8 cellular contexts compared by ENCODE assay signal in the genomic region with DNA sequence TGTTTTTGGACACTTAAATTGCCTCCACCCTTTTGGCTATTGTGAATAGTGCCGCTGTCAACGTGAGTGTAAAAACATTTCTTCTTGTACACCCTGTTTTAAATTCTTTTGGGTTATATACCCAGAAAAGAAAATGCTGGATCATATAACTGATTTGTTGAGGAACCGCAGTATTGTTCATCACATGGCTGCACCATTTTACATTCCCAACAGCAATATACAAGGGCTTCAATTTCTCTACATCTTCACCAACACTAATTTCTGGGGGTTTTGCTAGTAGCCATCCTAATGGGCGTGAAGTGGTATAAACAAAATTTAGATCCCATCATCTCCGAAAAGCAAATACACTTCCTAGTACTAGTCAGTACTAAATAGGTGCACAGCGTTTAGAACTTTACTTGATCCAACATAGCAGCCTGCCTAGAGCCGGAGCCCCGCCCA. TPM values are rescaled to one million over a fixed set of nuclear protein-coding genes. Genes with fewer than 3 reads are reported as not detected.
DNase-seq lines count a peak whose midpoint lies in the region; ATAC-seq and TF ChIP-seq lines count a peak whose summit lies in the region.

No MANE protein-coding gene starts in this region.

- TSS peak; percentile 97 for BruUV-seq in mammary epithelial cell (replicated peaks; lab: Mats Ljungman, UMichigan)

- H3K27ac ChIP-seq in AG04450 (ENCODE audit: low read depth, low read length): peak overlapping the region; percentile 91
- peak overlapping the region; percentile 96 for H3K27ac ChIP-seq in mammary epithelial cell (ENCODE audit: insufficient read depth, low read depth, low read length)

- H3K79me2 ChIP-seq in mammary epithelial cell (ENCODE audit: insufficient read depth, low read length): peaks cover 6% of the 10 kb centered on the region

- no peaks in the 10 kb centered on the region; the same call in 1 of the 2 replicates for H3K9me3 ChIP-seq in AG04450 (ENCODE audit: control insufficient read depth, insufficient read depth, low read length)
- no peaks in the 10 kb centered on the region for H3K9me3 ChIP-seq in mammary epithelial cell (replicated peaks; ENCODE audit: insufficient read depth, low read length)
- no peaks in the 10 kb centered on the region for H3K9me3 ChIP-seq in mucosa of stomach (ENCODE audit: control insufficient read depth, low read length)

- H3K4me3 ChIP-seq in AG04450 (ENCODE audit: low read depth, low read length): peak overlapping the region; percentile 89
- peak overlapping the region; percentile 77 to 92 (median 85) for H3K4me3 ChIP-seq in mammary epithelial cell (replicated peaks in 1 of 3; ENCODE audit: insufficient read depth in 1 of 3, low read depth in 2 of 3, low read length in 3 of 3)
- peak overlapping the region; percentile 33 for H3K4me3 ChIP-seq in mucosa of stomach (ENCODE audit: low read length)

- no peak for DNase-seq in AG04450 (ENCODE audit: low read depth, low spot score)
- DNase-seq in mammary epithelial cell: no peak
- no peak for DNase-seq in NCI-H1417 treated with DMSO at 0.1 percent for 48 hours (lab: John Stamatoyannopoulos, UW)
- no peak for DNase-seq in HuH-7 (ENCODE audit: low spot score)
- DNase-seq in stimulated activated CD4-positive, alpha-beta T cell treated with anti-CD3 and anti-CD28 coated beads, Interleukin-4, amount 100 ng/mL, for 4 hours: no peak
- DNase-seq in GOT3 (lab: John Stamatoyannopoulos, UW): no peak

- peak overlapping the region; percentile 85 for H3K4me2 ChIP-seq in mammary epithelial cell (ENCODE audit: insufficient read depth, low read depth, low read length)

- POLR2A ChIA-PET in AG04450 (lab: Yijun Ruan, JAX): interaction anchor here (0.6 to 1.0 kb wide), 4 partner anchors 39 to 142 kb away, joined by 3 to 5 read pairs (median 4); a partner anchor contains a TSS

- intact Hi-C loops in mammary epithelial cell (cut with micrococcal nuclease): loop anchor here (2.0 to 5.0 kb wide), 3 partner anchors 49 to 121 kb away; a partner anchor contains a TSS

- in situ Hi-C loops in mammary epithelial cell (cut with MboI; ENCODE audit: low sequenced_read_pairs in 2 of 2): no loop called here

- H2AFZ ChIP-seq in mammary epithelial cell (ENCODE audit: low read depth, low read length): peak overlapping the region; percentile 96

- H4K20me1 ChIP-seq in mammary epithelial cell (ENCODE audit: insufficient read depth, low read length): no peaks in the 10 kb centered on the region

- ATAC-seq in HG03064 (IDR thresholded peaks at IDR 0.05; ENCODE audit: low read depth, unreplicated experiment): peak; percentile 1

- H3K9ac ChIP-seq in mammary epithelial cell (ENCODE audit: insufficient read depth, low read length): peak overlapping the region; percentile 92
- peak overlapping the region; percentile 74 for H3K9ac ChIP-seq in mucosa of stomach (ENCODE audit: low read length)

- TF ChIP-seq CTCF in AG04450 (IDR thresholded peaks at IDR 0.05; ENCODE audit: low read depth, low read length): no peak
- TF ChIP-seq CTCF in mammary epithelial cell (conservative IDR thresholded peaks at IDR 0.05 in 1 of 2, IDR thresholded peaks at IDR 0.05 in 1 of 2; ENCODE audit: extremely low read depth in 1 of 2, insufficient read depth in 1 of 2, low read depth in 1 of 2, low read length in 2 of 2): no peak

- CTCF ChIA-PET in AG04450 (lab: Charles Lee): interaction anchor here (0.6 to 1.0 kb wide), 2 partner anchors 8 to 134 kb away, joined by 3 to 4 read pairs; no protein-coding TSS in a partner anchor
- CTCF ChIA-PET in mammary epithelial cell (lab: Charles Lee; ENCODE audit: low non-redundant PET): no interaction called here

- dilution Hi-C loops in mammary epithelial cell (cut with HindIII; ENCODE audit: low sequenced_read_pairs): loop anchor here (5.0 kb wide), 1 partner anchor 49 kb away; no protein-coding TSS in a partner anchor

- H3K4me1 ChIP-seq in mammary epithelial cell (ENCODE audit: insufficient read depth, low read length) (peaks cover 4% of the 10 kb centered on the region), mucosa of stomach (ENCODE audit: control insufficient read depth, insufficient read depth, low read length) (peaks cover 10% of the 10 kb centered on the region)

- H3K36me3 ChIP-seq in mammary epithelial cell (ENCODE audit: insufficient read depth, low read length) (peaks cover 5% of the 10 kb centered on the region), mucosa of stomach (ENCODE audit: control insufficient read depth, insufficient read depth, low read length) (peaks cover 5% of the 10 kb centered on the region)

- H3K27me3 ChIP-seq in AG04450 (ENCODE audit: control insufficient read depth, insufficient read depth, low read length) (no peaks in the 10 kb centered on the region), mammary epithelial cell (ENCODE audit: insufficient read depth, low read length) (no peaks in the 10 kb centered on the region), mucosa of stomach (ENCODE audit: control insufficient read depth, insufficient read depth, low read length) (no peaks in the 10 kb centered on the region)

- WGBS in mammary epithelial cell (ENCODE audit: low coverage, missing lambda C conversion rate): 15% methylated on average over 8 of the region's 8 CpGs

RNA-seq across cellular contexts. Expression of a gene that starts 0.6 kb away (rescaled TPM):
- polyA plus RNA-seq in AG04450 (2011; rRNA removed) (21.0 and 24.4 TPM in 2 replicates), mammary epithelial cell (17.7 TPM)
- polyA minus RNA-seq in AG04450 (2011; rRNA and poly(A)+ RNA removed): 9.5 and 9.8 TPM in 2 replicates
- 10 to 100 TPM; 24.8 to 25.8 TPM for total RNA-seq in mammary epithelial cell
- polyA minus RNA-seq in mammary epithelial cell: not detected

RNA-seq across cellular contexts. Expression of a gene that starts 39.4 kb away (rescaled TPM):
- 111 and 138 TPM in 2 replicates for polyA plus RNA-seq in AG04450 (2011; rRNA removed)
- 118 and 150 TPM in 2 replicates for polyA minus RNA-seq in AG04450 (2011; rRNA and poly(A)+ RNA removed)
- total RNA-seq in mammary epithelial cell: 100 to 1,000 TPM in 1 of 2 donors, 10 to 100 TPM in 1; 70.2 to 214 TPM
- polyA plus RNA-seq in mammary epithelial cell: 122 TPM
- 85.7 TPM for polyA minus RNA-seq in mammary epithelial cell

RNA-seq across cellular contexts. Expression of a gene that starts 49.6 kb away (rescaled TPM):
- polyA plus RNA-seq in AG04450 (2011; rRNA removed) (25.5 and 25.9 TPM in 2 replicates), mammary epithelial cell (13.9 TPM)
- 26.5 and 29.1 TPM in 2 replicates for polyA minus RNA-seq in AG04450 (2011; rRNA and poly(A)+ RNA removed)
- total RNA-seq in mammary epithelial cell: 10 to 100 TPM; 21.1 to 26.8 TPM
- polyA minus RNA-seq in mammary epithelial cell: 13.3 TPM

Comparison
In these comparisons a context has a peak if more than half of its experiments do, and no peak if none do; other contexts are left out.
1. H3K4me3 ChIP-seq: peak in every context shown above with its lines; median percentile 89 in AG04450; 85 in mammary epithelial cell; 33 in mucosa of stomach.